Comparison of ENCODE assay signal across 8 cellular contexts in the genomic region with DNA sequence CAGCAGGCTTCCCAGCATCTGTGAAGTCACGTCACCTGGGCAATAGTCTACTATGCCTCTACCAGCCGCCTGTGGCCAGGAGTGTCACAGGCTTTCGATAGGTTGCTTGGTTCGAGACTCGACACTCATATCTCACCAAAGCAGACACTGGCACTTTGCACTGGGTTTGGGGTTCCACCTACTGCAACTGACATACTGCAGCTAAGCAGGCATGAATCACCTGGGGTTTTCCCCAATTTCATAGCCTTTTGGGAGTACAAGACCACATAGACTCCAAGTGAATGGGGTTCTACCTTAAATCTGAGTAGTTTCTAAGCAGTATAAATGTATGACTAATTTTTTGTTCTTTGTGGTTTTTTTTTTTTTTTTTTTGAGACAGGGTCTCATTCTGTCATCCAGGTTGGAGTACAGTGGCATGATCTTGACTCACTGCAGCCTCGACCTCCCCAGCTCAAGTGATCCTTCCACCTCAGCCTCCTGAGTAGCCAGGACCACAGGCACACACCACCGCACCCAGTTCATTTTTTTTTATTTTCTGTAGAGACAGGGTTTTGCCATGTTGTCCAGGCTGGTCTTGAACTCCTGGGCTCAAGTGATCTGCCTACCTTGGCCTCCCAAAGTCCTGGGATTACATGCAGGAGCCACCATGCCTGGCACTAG. TPM values are rescaled to one million over a fixed set of nuclear protein-coding genes. Genes with fewer than 3 reads are reported as not detected.
DNase-seq lines count a peak whose midpoint lies in the region; ATAC-seq, FAIRE-seq and TF ChIP-seq lines count a peak whose summit lies in the region.

No MANE protein-coding gene starts in this region.

- H3K27me3 Mint-ChIP-seq in activated CD4-positive, alpha-beta memory T cell treated with anti-CD3 and anti-CD28 coated beads, Interleukin-2, amount 10 ng/mL, durations not matched to agents 7 days and 5 days: no peaks in the 10 kb centered on the region
- no peaks in the 10 kb centered on the region for H3K27me3 Mint-ChIP-seq in natural killer cell (ENCODE audit: low read depth in 2 of 2)

- ATAC-seq in GM18499 (IDR thresholded peaks at IDR 0.05; ENCODE audit: insufficient read depth, unreplicated experiment) (peak; percentile 90), HG02763 (IDR thresholded peaks at IDR 0.05; ENCODE audit: unreplicated experiment) (peak; percentile 73), natural killer cell (peak in 2 of 3 donors; percentile 17 to 52)

- no peaks in the 10 kb centered on the region for H3K36me3 Mint-ChIP-seq in activated CD4-positive, alpha-beta memory T cell treated with anti-CD3 and anti-CD28 coated beads, Interleukin-2, amount 10 ng/mL, durations not matched to agents 7 days and 5 days (ENCODE audit: low read depth)
- no peaks in the 10 kb centered on the region for H3K36me3 Mint-ChIP-seq in natural killer cell

- POLR2A ChIA-PET in activated CD4-positive, alpha-beta memory T cell treated with anti-CD3 and anti-CD28 coated beads, Interleukin-2, amount 10 ng/mL, durations not matched to agents 7 days and 5 days (lab: Charles Lee): interaction anchor here (2.8 kb wide), 1 partner anchor 19 kb away, joined by 11 read pairs; no protein-coding TSS in a partner anchor

- no peak overlapping the region for H3K27ac Mint-ChIP-seq in activated CD4-positive, alpha-beta memory T cell treated with anti-CD3 and anti-CD28 coated beads, Interleukin-2, amount 10 ng/mL, durations not matched to agents 7 days and 5 days
- H3K27ac Mint-ChIP-seq in natural killer cell: peak overlapping the region in 1 of 2 donors; percentile 70

- no peak overlapping the region for H3K4me3 Mint-ChIP-seq in activated CD4-positive, alpha-beta memory T cell treated with anti-CD3 and anti-CD28 coated beads, Interleukin-2, amount 10 ng/mL, durations not matched to agents 7 days and 5 days
- no peak overlapping the region for H3K4me3 Mint-ChIP-seq in natural killer cell

- H3K4me1 Mint-ChIP-seq in activated CD4-positive, alpha-beta memory T cell treated with anti-CD3 and anti-CD28 coated beads, Interleukin-2, amount 10 ng/mL, durations not matched to agents 7 days and 5 days: peaks cover 13% of the 10 kb centered on the region
- H3K4me1 Mint-ChIP-seq in natural killer cell: peaks cover 18 to 39% of the 10 kb centered on the region in 2 donors

- CTCF ChIA-PET in activated CD4-positive, alpha-beta memory T cell treated with anti-CD3 and anti-CD28 coated beads, Interleukin-2, amount 10 ng/mL, durations not matched to agents 7 days and 5 days (lab: Charles Lee): interaction anchor here (1.1 kb wide), 1 partner anchor 10 kb away, joined by 3 read pairs; no protein-coding TSS in a partner anchor

- TF ChIP-seq CTCF in natural killer cell (IDR thresholded peaks at IDR 0.05): no peak

- FAIRE-seq in frontal cortex (lab: Jason Lieb, UNC): no peak

- DNase-seq in activated CD4-positive, alpha-beta memory T cell treated with anti-CD3 and anti-CD28 coated beads, Interleukin-2, amount 10 ng/mL, durations not matched to agents 7 days and 5 days: peak; percentile 44
- DNase-seq in natural killer cell (no peak), RKO (ENCODE audit: low spot score) (no peak), NCI-H524 treated with DMSO at 0.1 percent for 48 hours (lab: John Stamatoyannopoulos, UW) (no peak), NOMO-1 (lab: John Stamatoyannopoulos, UW; ENCODE audit: unreplicated experiment in 2 of 2) (no peak), frontal cortex (ENCODE audit: low spot score in 2 of 2) (no peak)

- H3K9me3 Mint-ChIP-seq in activated CD4-positive, alpha-beta memory T cell treated with anti-CD3 and anti-CD28 coated beads, Interleukin-2, amount 10 ng/mL, durations not matched to agents 7 days and 5 days: no peaks in the 10 kb centered on the region
- no peaks in the 10 kb centered on the region for H3K9me3 Mint-ChIP-seq in natural killer cell

- intact Hi-C loops in natural killer cell (cut with micrococcal nuclease): loop anchor here (5.0 kb wide), 1 partner anchor 188 kb away; the partner anchor contains the start of gene MAP4K5

RNA-seq across cellular contexts. Expression of gene DMAC2L, which starts 32.1 kb away (rescaled TPM):
- 10 to 100 TPM; 12.2 to 12.6 TPM for total RNA-seq in activated CD4-positive, alpha-beta memory T cell treated with anti-CD3 and anti-CD28 coated beads, Interleukin-2, amount 10 ng/mL, durations not matched to agents 7 days and 5 days
- total RNA-seq in natural killer cell (10 to 100 TPM; 24.7 to 28.7 (median 25.0) TPM), frontal cortex (7.7 TPM)

RNA-seq across cellular contexts. Expression of gene L2HGDH, which starts 32.2 kb away (rescaled TPM):
- 10 to 100 TPM in 1 of 2 experiments, 1 to 10 TPM in 1; 9.7 to 10.0 TPM for total RNA-seq in activated CD4-positive, alpha-beta memory T cell treated with anti-CD3 and anti-CD28 coated beads, Interleukin-2, amount 10 ng/mL, durations not matched to agents 7 days and 5 days
- total RNA-seq in natural killer cell (1 to 10 TPM; 4.2 to 5.6 (median 5.4) TPM), frontal cortex (18.3 TPM)

RNA-seq across cellular contexts. Expression of gene CDKL1, which starts 52.4 kb away (rescaled TPM):
- total RNA-seq in activated CD4-positive, alpha-beta memory T cell treated with anti-CD3 and anti-CD28 coated beads, Interleukin-2, amount 10 ng/mL, durations not matched to agents 7 days and 5 days: 1 to 10 TPM; 5.3 to 8.8 TPM
- total RNA-seq in natural killer cell (10 to 100 TPM; 12.4 to 16.7 (median 15.4) TPM), frontal cortex (10.2 TPM)

Comparison
In these comparisons a context has a peak if more than half of its experiments do, and no peak if none do; other contexts are left out.
1. ATAC-seq: peak in every context shown above with its lines; median percentile 90 in GM18499; 73 in HG02763; 34 in natural killer cell.